ENCODE assay signal across 1 cellular context in the genomic region with DNA sequence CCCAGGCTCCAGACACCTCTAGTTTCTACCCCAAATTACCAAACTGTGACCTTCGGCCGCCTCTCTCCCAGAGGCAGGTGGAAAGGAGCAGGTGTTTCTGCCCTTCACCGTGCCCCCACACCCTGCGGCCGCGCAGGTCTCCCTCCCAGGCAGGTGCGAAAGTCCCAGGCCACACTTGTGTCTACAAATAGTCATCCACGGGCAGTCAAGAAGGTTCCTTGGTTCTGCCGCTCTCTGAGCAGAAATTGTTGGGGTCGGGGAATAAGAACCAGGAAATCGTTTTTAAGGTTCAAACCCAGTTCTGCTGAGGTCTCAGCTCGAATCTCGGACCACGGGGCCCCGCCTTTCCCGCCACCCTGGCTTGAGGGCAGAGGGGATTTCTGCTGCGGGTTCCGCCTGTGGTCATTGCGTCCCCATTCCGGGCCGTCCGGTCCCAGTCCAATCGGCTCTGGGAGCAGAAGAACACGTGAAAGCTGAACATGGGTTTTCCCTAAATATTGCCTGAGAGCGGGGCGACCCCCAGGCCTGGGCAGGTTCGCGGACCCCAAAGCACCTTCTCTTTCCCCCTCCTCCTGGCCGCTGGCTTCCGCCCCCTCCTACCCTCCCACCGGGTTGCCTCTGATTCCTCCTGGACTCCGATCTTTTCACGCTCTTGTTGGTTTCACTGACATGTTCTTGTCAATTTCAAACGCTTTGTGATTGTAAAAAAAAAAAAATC.
TF ChIP-seq lines count a peak whose summit lies in the region.

No MANE protein-coding gene starts in this region.

TF ChIP-seq in WTC11, 78 proteins besides CTCF, POLR2A, EP300 and RAD21 (continued from another document):
- TF ChIP-seq, protein P1, sequence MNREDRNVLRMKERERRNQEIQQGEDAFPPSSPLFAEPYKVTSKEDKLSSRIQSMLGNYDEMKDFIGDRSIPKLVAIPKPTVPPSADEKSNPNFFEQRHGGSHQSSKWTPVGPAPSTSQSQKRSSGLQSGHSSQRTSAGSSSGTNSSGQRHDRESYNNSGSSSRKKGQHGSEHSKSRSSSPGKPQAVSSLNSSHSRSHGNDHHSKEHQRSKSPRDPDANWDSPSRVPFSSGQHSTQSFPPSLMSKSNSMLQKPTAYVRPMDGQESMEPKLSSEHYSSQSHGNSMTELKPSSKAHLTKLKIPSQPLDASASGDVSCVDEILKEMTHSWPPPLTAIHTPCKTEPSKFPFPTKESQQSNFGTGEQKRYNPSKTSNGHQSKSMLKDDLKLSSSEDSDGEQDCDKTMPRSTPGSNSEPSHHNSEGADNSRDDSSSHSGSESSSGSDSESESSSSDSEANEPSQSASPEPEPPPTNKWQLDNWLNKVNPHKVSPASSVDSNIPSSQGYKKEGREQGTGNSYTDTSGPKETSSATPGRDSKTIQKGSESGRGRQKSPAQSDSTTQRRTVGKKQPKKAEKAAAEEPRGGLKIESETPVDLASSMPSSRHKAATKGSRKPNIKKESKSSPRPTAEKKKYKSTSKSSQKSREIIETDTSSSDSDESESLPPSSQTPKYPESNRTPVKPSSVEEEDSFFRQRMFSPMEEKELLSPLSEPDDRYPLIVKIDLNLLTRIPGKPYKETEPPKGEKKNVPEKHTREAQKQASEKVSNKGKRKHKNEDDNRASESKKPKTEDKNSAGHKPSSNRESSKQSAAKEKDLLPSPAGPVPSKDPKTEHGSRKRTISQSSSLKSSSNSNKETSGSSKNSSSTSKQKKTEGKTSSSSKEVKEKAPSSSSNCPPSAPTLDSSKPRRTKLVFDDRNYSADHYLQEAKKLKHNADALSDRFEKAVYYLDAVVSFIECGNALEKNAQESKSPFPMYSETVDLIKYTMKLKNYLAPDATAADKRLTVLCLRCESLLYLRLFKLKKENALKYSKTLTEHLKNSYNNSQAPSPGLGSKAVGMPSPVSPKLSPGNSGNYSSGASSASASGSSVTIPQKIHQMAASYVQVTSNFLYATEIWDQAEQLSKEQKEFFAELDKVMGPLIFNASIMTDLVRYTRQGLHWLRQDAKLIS (CRISPR knock-in tag; IDR thresholded peaks at IDR 0.05; ENCODE audit: borderline replicate concordance): no peak
